Comparison of ENCODE assay signal across 27 cellular contexts in genomic region chr12:132669166-132669879, GRCh38. TPM values are rescaled to one million over a fixed set of nuclear protein-coding genes. Genes with fewer than 3 reads are reported as not detected.
"Had no signal": no experiment of that assay in that cellular context is flagged by ENCODE, and none has a peak within 500 bp of the region (broad histone marks: within the 10 kb centered on the region; RNA-seq: fewer than 3 reads in every experiment).

No MANE protein-coding gene starts in this region.

- H3K9me3 ChIP-seq: esophagus muscularis mucosa, gastrocnemius medialis, heart right ventricle, left ventricle myocardium inferior, lower lobe of right lung, neutrophil, right atrium auricular region, thoracic aorta, transverse colon had no signal

- H3K27ac ChIP-seq: epithelial cell of prostate, esophagus muscularis mucosa, gastrocnemius medialis, heart right ventricle, left ventricle myocardium inferior, lower lobe of right lung, neutrophil, right atrium auricular region, thoracic aorta, transverse colon had no signal

- H3K4me1 ChIP-seq: esophagus muscularis mucosa, gastrocnemius medialis, heart right ventricle, left ventricle myocardium inferior, lower lobe of right lung, right atrium auricular region, transverse colon had no signal

- FAIRE-seq: endometrium, islet of Langerhans, small intestine had no signal

- DNase-seq: central memory CD4-positive, alpha-beta T cell; cortex of kidney; effector memory CD4-positive, alpha-beta T cell; gastrocnemius medialis; heart right ventricle; hypothalamus; left cardiac atrium; left ventricle myocardium inferior; lower lobe of right lung; mesenchymal stem cell; naive B cell; small intestine; stimulated activated CD4-positive, alpha-beta T cell treated with anti-CD3 and anti-CD28 coated beads, Interleukin-4, amount 100 ng/mL, for 1 hour; transverse colon had no signal

- H3K27me3 ChIP-seq: esophagus muscularis mucosa, gastrocnemius medialis, heart right ventricle, neutrophil, right atrium auricular region, transverse colon had no signal

- ATAC-seq: gastrocnemius medialis; heart right ventricle; left cardiac atrium; lower lobe of right lung; stimulated activated memory B cell treated with anti-CD40 and anti-IgM and Interleukin-4, amounts not matched to agents 10 μg/mL and 1 μg/mL and 100 μg/mL, for 72 hours had no signal

- H3K4me3 ChIP-seq: esophagus muscularis mucosa, gastrocnemius medialis, heart right ventricle, left ventricle myocardium inferior, lower lobe of right lung, right atrium auricular region, thoracic aorta, transverse colon had no signal

RNA-seq across cellular contexts. Expression of gene P2RX2, which starts 50.7 kb away (rescaled TPM):
- total RNA-seq: fibroblast of villous mesenchyme, gastrocnemius medialis, heart right ventricle, left cardiac atrium, left ventricle myocardium inferior, osteoblast, right atrium auricular region, subcutaneous adipose tissue, thoracic aorta had no signal
- polyA plus RNA-seq: heart right ventricle, neural cell had no signal

RNA-seq across cellular contexts. Expression of gene LRCOL1, which starts 58.9 kb away (rescaled TPM):
- total RNA-seq: esophagus muscularis mucosa, fibroblast of villous mesenchyme, left cardiac atrium, left ventricle myocardium inferior, osteoblast, right atrium auricular region, thoracic aorta, transverse colon, ureter had no signal
- polyA plus RNA-seq: neural cell had no signal
